In the genomic region with DNA sequence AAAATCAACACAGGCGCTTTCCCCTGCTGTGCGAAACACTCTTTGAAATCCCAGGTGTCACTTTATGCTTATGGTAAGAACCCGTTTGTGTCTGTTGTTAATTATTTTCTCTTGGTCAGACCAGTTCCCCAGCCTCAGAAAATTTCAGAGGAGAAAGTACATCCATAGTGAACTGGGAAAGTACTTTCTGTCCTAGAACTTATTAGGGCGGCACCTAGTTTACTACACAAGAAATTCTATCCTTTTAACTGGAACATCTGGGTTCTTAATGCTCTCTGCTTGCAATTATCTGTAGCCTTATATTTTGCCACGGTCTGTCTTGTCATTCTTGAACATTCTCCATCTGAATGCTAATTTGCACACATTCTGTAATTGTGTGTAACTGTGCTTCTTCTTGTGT, we compare ENCODE assay signal across 23 cellular contexts.
"Had no signal": no experiment of that assay in that cellular context is flagged by ENCODE, and none has a peak within 500 bp of the region (broad histone marks: within the 10 kb centered on the region; RNA-seq: fewer than 3 reads in every experiment).

No MANE protein-coding gene starts in this region.

- H3K9ac ChIP-seq: neural progenitor cell, parathyroid adenoma had no signal

- FAIRE-seq: kidney, urothelium cell line had no signal

- H3K9me3 ChIP-seq: colonic mucosa, left lung, mucosa of descending colon, right lobe of liver, thoracic aorta, tibial nerve, upper lobe of left lung had no signal

- H3K36me3 ChIP-seq: colonic mucosa, left lung, neural progenitor cell, right lobe of liver, thoracic aorta, tibial nerve, upper lobe of left lung had no signal

- H3K4me3 ChIP-seq: colonic mucosa, hepatocyte, left lung, mucosa of descending colon, neural progenitor cell, right lobe of liver, thoracic aorta, tibial nerve, upper lobe of left lung had no signal

- H3K27me3 ChIP-seq: colonic mucosa, hepatocyte, left lung, neural progenitor cell, right lobe of liver, tibial nerve, upper lobe of left lung had no signal

- H3K27ac ChIP-seq: colonic mucosa, hepatocyte, left lung, neural progenitor cell, parathyroid adenoma, right lobe of liver, thoracic aorta, upper lobe of left lung had no signal

- DNase-seq: colonic mucosa; dermis blood vessel endothelial cell; effector memory CD4-positive, alpha-beta T cell; foreskin melanocyte; kidney; left lung; mesenchymal stem cell; mucosa of descending colon; naive B cell; right lobe of liver; stimulated activated CD4-positive, alpha-beta T cell treated with anti-CD3 and anti-CD28 coated beads, Interleukin-2, amount 100 ng/mL, for 24 hours; stimulated activated CD4-positive, alpha-beta T cell treated with anti-CD3 and anti-CD28 coated beads, Interleukin-4, amount 100 ng/mL, for 24 hours; stimulated activated naive CD8-positive, alpha-beta T cell treated with anti-CD3 and anti-CD28 coated beads, Interleukin-15, Interleukin-2, amounts not matched to agents 100 U/mL and 50 U/mL, for 24 hours; substantia nigra; upper lobe of left lung had no signal

- H3K4me2 ChIP-seq: neural progenitor cell had no signal

- ATAC-seq: left lung; mucosa of descending colon; natural killer cell treated with Interleukin-12 subunit alpha and Interleukin-12 subunit beta and Interleukin-15 and Interleukin-18, amount 100 ng/mL, for 72 hours; right lobe of liver; stimulated activated effector memory CD8-positive, alpha-beta T cell treated with anti-CD3 and anti-CD28 coated beads, Interleukin-12 subunit alpha, Interleukin-12 subunit beta, amount 100 ng/mL, for 72 hours; stimulated activated naive CD8-positive, alpha-beta T cell treated with anti-CD3 and anti-CD28 coated beads, Interleukin-15, Interleukin-2, amounts not matched to agents 100 U/mL and 50 U/mL, for 24 hours had no signal

- H3K4me1 ChIP-seq: colonic mucosa, left lung had no signal

- H2AFZ ChIP-seq: hepatocyte, neural progenitor cell, parathyroid adenoma had no signal
